8 cellular contexts compared by ENCODE assay signal in the genomic region with DNA sequence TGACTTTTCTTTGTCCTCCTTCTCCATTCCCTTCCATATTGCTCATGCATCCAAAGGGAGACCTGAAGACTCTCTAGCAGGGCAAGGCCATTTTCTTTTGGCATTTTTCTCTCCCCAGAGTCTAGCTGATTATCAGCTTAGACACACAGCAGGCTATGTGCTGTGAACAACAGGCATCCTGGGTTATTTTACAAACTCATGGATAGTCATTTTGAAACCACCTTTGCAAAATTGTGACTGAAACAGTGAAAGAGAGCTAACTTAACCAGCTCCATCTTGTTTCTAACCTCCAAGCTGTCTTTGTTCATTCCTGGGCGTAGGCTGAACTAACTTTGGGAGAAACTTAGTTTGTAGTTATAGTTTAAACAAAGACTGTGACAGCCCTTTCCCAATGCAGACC.
DNase-seq lines count a peak whose midpoint lies in the region; ATAC-seq lines count a peak whose summit lies in the region.
"Not testable (repeated sequence)": the region's sequence is repeated elsewhere in the genome, so short reads cannot be mapped to it uniquely, and the experiment has no call there.

No MANE protein-coding gene starts in this region.

- not testable (repeated sequence) for H3K36me3 Mint-ChIP-seq in stimulated activated effector memory CD8-positive, alpha-beta T cell treated with anti-CD3 and anti-CD28 coated beads, Interleukin-12 subunit alpha, Interleukin-12 subunit beta, amount 100 ng/mL, for 72 hours

- not testable (repeated sequence) for H3K9me3 Mint-ChIP-seq in stimulated activated effector memory CD8-positive, alpha-beta T cell treated with anti-CD3 and anti-CD28 coated beads, Interleukin-12 subunit alpha, Interleukin-12 subunit beta, amount 100 ng/mL, for 72 hours

- ATAC-seq in GM18499 (IDR thresholded peaks at IDR 0.05; ENCODE audit: insufficient read depth, unreplicated experiment) (peak; percentile 88), GM18909 (IDR thresholded peaks at IDR 0.05; ENCODE audit: poor library complexity, unreplicated experiment) (peak; percentile 86), GM19468 (IDR thresholded peaks at IDR 0.05; ENCODE audit: extremely low read depth, unreplicated experiment) (peak; percentile 49), GM21786 (IDR thresholded peaks at IDR 0.05; ENCODE audit: unreplicated experiment) (peak; percentile 92), HG02938 (IDR thresholded peaks at IDR 0.05; ENCODE audit: unreplicated experiment) (peak; percentile 87), HG03159 (IDR thresholded peaks at IDR 0.05; ENCODE audit: unreplicated experiment) (peak; percentile 83), HG03571 (IDR thresholded peaks at IDR 0.05; ENCODE audit: unreplicated experiment) (peak; percentile 92)
- ATAC-seq in stimulated activated effector memory CD8-positive, alpha-beta T cell treated with anti-CD3 and anti-CD28 coated beads, Interleukin-12 subunit alpha, Interleukin-12 subunit beta, amount 100 ng/mL, for 72 hours: peak; percentile 92

- H3K27ac Mint-ChIP-seq in stimulated activated effector memory CD8-positive, alpha-beta T cell treated with anti-CD3 and anti-CD28 coated beads, Interleukin-12 subunit alpha, Interleukin-12 subunit beta, amount 100 ng/mL, for 72 hours: not testable (repeated sequence)

- not testable (repeated sequence) for DNase-seq in stimulated activated effector memory CD8-positive, alpha-beta T cell treated with anti-CD3 and anti-CD28 coated beads, Interleukin-12 subunit alpha, Interleukin-12 subunit beta, amount 100 ng/mL, for 72 hours (ENCODE audit: low spot score in 2 of 2)

- not testable (repeated sequence) for H3K4me1 Mint-ChIP-seq in stimulated activated effector memory CD8-positive, alpha-beta T cell treated with anti-CD3 and anti-CD28 coated beads, Interleukin-12 subunit alpha, Interleukin-12 subunit beta, amount 100 ng/mL, for 72 hours

- H3K4me3 Mint-ChIP-seq in stimulated activated effector memory CD8-positive, alpha-beta T cell treated with anti-CD3 and anti-CD28 coated beads, Interleukin-12 subunit alpha, Interleukin-12 subunit beta, amount 100 ng/mL, for 72 hours: not testable (repeated sequence)
